Comparison of ENCODE assay signal across 8 cellular contexts in genomic region chr19:19900124-19900523, GRCh38. TPM values are rescaled to one million over a fixed set of nuclear protein-coding genes. Genes with fewer than 3 reads are reported as not detected.
DNase-seq lines count a peak whose midpoint lies in the region; ATAC-seq and TF ChIP-seq lines count a peak whose summit lies in the region.

No MANE protein-coding gene starts in this region.

- H3K9me3 ChIP-seq in WERI-Rb-1 (ENCODE audit: severe bottlenecking) (peaks cover 7% of the 10 kb centered on the region), gastroesophageal sphincter (no peaks in the 10 kb centered on the region), gastrocnemius medialis (peaks cover 0 to 28% (median under 1%) of the 10 kb centered on the region in 3 donors)

- TF ChIP-seq CTCF in WERI-Rb-1 (IDR thresholded peaks at IDR 0.05; ENCODE audit: low read depth, low read length) (no peak), gastroesophageal sphincter (IDR thresholded peaks at IDR 0.05) (no peak), gastrocnemius medialis (IDR thresholded peaks at IDR 0.05 in 4 of 5, conservative IDR thresholded peaks at IDR 0.05 in 1 of 5) (no peak)

- WGBS in gastroesophageal sphincter (ENCODE audit: low coverage in 1 of 2), 2 donors = 0 to 2% methylated on average over 5 of the region's 5 CpGs

- TF ChIP-seq POLR2A in gastroesophageal sphincter (IDR thresholded peaks at IDR 0.05) = no peak
- TF ChIP-seq POLR2A in gastrocnemius medialis (IDR thresholded peaks at IDR 0.05) = no peak

- H3K27me3 ChIP-seq in WERI-Rb-1 (ENCODE audit: insufficient read depth, low read depth, severe bottlenecking) (no peaks in the 10 kb centered on the region), gastroesophageal sphincter (no peaks in the 10 kb centered on the region), gastrocnemius medialis (no peaks in the 10 kb centered on the region)

- H3K4me3 ChIP-seq in WERI-Rb-1 (ENCODE audit: low read depth, low read length) = peak overlapping the region; percentile 100
- H3K4me3 ChIP-seq in gastroesophageal sphincter = peak overlapping the region; percentile 43 to 79
- H3K4me3 ChIP-seq in gastrocnemius medialis = peak overlapping the region; percentile 61 to 79 (median 72)

- intact Hi-C loops in gastrocnemius medialis (cut with DNase I; ENCODE audit: low total_unique reads) = loop anchor here (2.0 kb wide), 1 partner anchor 33 kb away; no protein-coding TSS in a partner anchor

- peak; percentile 59 for DNase-seq in DMS53 (lab: John Stamatoyannopoulos, UW)
- peak; percentile 35 for DNase-seq in WERI-Rb-1
- no peak for DNase-seq in gastrocnemius medialis
- DNase-seq in NCI-H2107 treated with DMSO at 0.1 percent for 48 hours (lab: John Stamatoyannopoulos, UW; ENCODE audit: unreplicated experiment) = no peak
- DNase-seq in NCI-H345 (lab: John Stamatoyannopoulos, UW) = no peak
- DNase-seq in mesenteric fat pad (ENCODE audit: low spot score) = no peak

- H3K4me1 ChIP-seq in gastroesophageal sphincter = peaks cover 0 to 17% (median 0%) of the 10 kb centered on the region in 3 donors
- no peaks in the 10 kb centered on the region for H3K4me1 ChIP-seq in gastrocnemius medialis

- ATAC-seq in HG03354 (IDR thresholded peaks at IDR 0.05; ENCODE audit: poor library complexity, severe bottlenecking, unreplicated experiment) (peak; percentile 16), gastroesophageal sphincter (no peak), gastrocnemius medialis (no peak)

- TF ChIP-seq EP300 in gastroesophageal sphincter (IDR thresholded peaks at IDR 0.05) = no peak

- peaks cover 23% of the 10 kb centered on the region for H3K36me3 ChIP-seq in WERI-Rb-1
- no peaks in the 10 kb centered on the region for H3K36me3 ChIP-seq in gastroesophageal sphincter
- H3K36me3 ChIP-seq in gastrocnemius medialis = no peaks in the 10 kb centered on the region

- peak overlapping the region; percentile 93 for H3K27ac ChIP-seq in WERI-Rb-1
- H3K27ac ChIP-seq in gastroesophageal sphincter = peak overlapping the region; percentile 24 to 96 (median 90)
- peak overlapping the region in 3 of 4 donors; percentile 79 to 82 (median 82) for H3K27ac ChIP-seq in gastrocnemius medialis

- in situ Hi-C loops in gastrocnemius medialis (cut with MboI; ENCODE audit: low sequenced_read_pairs in 4 of 4) = no loop called here

RNA-seq across cellular contexts. Expression of gene ZNF93, which starts 0.6 kb away (rescaled TPM):
- total RNA-seq in gastroesophageal sphincter (1 to 10 TPM; 1.7 to 6.1 (median 2.9) TPM), gastrocnemius medialis (1 to 10 TPM in 2 of 4 donors, under 1 TPM in 2; 0.36 to 4.1 (median 0.89) TPM), mesenteric fat pad (3.8 TPM)

RNA-seq across cellular contexts. Expression of gene ZNF253, which starts 34.4 kb away (rescaled TPM):
- total RNA-seq in gastroesophageal sphincter = 10 to 100 TPM in 2 of 4 donors, 1 to 10 TPM in 2; 7.0 to 17.3 (median 9.5) TPM
- 1 to 10 TPM; 3.1 to 9.5 (median 6.3) TPM for total RNA-seq in gastrocnemius medialis
- 6.5 TPM for total RNA-seq in mesenteric fat pad

Comparison
In these comparisons a context has a peak if more than half of its experiments do, and no peak if none do; other contexts are left out.
1. DNase-seq: peak in DMS53 (single experiment) and WERI-Rb-1 (single experiment); none in gastrocnemius medialis (0 of 2), NCI-H2107 treated with DMSO at 0.1 percent for 48 hours (single experiment), NCI-H345 (single experiment) and mesenteric fat pad (single experiment).
2. Peak in every context shown above with its lines, with median percentiles within 50 percentile points of each other: H3K27ac ChIP-seq and H3K4me3 ChIP-seq.